Comparison of ENCODE assay signal across 1 cellular context in the genomic region with DNA sequence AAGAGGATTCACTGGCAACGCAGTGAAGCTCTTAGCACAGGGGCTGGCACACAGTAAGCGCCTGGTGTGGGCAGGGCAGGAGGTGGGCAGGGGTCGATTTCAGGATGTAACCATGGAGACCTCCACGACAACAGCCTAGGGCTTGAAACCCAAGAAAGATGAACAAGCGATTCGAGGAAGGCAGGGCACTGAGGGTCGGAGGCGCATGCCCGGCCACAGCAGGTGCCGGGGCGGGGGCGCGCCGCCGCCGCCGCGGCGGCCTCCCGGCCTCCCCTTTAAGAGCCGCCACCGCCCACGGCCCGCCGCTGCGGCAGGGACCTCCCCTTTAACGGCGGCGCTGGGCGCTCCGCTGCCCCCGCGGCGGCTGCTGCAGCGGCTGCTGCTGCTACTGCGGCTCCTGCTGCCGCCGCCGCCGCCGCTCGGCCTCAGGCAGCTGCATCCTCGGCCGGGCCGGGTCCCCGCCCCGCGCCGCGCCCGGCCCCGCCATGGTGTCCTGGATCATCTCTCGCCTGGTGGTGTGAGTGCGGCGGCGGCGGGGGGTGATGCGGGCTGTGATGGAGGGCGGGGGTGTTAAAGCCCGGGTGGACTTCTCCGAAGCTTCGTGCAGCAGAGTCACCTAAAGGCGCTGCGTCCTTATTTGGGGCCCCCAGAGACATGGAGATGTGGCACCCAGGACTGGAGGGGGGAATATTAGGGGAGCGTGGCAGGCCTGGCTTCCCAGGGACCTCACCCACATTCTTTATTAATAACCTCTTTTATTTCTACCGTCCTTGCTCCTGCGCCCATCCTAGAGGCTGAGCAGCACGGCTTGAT.
TF ChIP-seq lines count a peak whose summit lies in the region.

A gene with protein sequence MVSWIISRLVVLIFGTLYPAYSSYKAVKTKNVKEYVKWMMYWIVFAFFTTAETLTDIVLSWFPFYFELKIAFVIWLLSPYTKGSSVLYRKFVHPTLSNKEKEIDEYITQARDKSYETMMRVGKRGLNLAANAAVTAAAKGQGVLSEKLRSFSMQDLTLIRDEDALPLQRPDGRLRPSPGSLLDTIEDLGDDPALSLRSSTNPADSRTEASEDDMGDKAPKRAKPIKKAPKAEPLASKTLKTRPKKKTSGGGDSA (plus strand): TSS at position 334 of the 813 bp plus-strand sequence. CDS start 152 bp downstream, at position 486.

TF ChIP-seq in K562, 482 proteins besides CTCF, POLR2A, EP300 and RAD21 (continues in another document):
- TF ChIP-seq, protein P1, sequence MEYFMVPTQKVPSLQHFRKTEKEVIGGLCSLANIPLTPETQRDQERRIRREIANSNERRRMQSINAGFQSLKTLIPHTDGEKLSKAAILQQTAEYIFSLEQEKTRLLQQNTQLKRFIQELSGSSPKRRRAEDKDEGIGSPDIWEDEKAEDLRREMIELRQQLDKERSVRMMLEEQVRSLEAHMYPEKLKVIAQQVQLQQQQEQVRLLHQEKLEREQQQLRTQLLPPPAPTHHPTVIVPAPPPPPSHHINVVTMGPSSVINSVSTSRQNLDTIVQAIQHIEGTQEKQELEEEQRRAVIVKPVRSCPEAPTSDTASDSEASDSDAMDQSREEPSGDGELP (CRISPR knock-in tag; IDR thresholded peaks at IDR 0.05; ENCODE audit: borderline replicate concordance), result no peak
- TF ChIP-seq SAFB (IDR thresholded peaks at IDR 0.05; ENCODE audit: borderline replicate concordance, low read depth, low read length) (no peak), ZBTB7A (IDR thresholded peaks at IDR 0.05; ENCODE audit: borderline replicate concordance, control insufficient read depth, low read depth, low read length) (peak; percentile 51; the same call in 1 of the 2 replicates), NCOA4 (IDR thresholded peaks at IDR 0.05; ENCODE audit: partially characterized antibody) (no peak), KAT2B (IDR thresholded peaks at IDR 0.05; ENCODE audit: low read depth, low read length) (no peak), PRPF4 (IDR thresholded peaks at IDR 0.05; ENCODE audit: insufficient read depth, low read depth, low read length, poor library complexity, severe bottlenecking) (no peak), RBM39 (optimal IDR thresholded peaks at IDR 0.05; ENCODE audit: low read depth, low read length) (no peak), NR2C1 (IDR thresholded peaks at IDR 0.05) (no peak), NR2C1 (tag; IDR thresholded peaks at IDR 0.05) (no peak), ZNF217 (CRISPR knock-in tag; IDR thresholded peaks at IDR 0.05) (no peak)
- TF ChIP-seq, protein P2, sequence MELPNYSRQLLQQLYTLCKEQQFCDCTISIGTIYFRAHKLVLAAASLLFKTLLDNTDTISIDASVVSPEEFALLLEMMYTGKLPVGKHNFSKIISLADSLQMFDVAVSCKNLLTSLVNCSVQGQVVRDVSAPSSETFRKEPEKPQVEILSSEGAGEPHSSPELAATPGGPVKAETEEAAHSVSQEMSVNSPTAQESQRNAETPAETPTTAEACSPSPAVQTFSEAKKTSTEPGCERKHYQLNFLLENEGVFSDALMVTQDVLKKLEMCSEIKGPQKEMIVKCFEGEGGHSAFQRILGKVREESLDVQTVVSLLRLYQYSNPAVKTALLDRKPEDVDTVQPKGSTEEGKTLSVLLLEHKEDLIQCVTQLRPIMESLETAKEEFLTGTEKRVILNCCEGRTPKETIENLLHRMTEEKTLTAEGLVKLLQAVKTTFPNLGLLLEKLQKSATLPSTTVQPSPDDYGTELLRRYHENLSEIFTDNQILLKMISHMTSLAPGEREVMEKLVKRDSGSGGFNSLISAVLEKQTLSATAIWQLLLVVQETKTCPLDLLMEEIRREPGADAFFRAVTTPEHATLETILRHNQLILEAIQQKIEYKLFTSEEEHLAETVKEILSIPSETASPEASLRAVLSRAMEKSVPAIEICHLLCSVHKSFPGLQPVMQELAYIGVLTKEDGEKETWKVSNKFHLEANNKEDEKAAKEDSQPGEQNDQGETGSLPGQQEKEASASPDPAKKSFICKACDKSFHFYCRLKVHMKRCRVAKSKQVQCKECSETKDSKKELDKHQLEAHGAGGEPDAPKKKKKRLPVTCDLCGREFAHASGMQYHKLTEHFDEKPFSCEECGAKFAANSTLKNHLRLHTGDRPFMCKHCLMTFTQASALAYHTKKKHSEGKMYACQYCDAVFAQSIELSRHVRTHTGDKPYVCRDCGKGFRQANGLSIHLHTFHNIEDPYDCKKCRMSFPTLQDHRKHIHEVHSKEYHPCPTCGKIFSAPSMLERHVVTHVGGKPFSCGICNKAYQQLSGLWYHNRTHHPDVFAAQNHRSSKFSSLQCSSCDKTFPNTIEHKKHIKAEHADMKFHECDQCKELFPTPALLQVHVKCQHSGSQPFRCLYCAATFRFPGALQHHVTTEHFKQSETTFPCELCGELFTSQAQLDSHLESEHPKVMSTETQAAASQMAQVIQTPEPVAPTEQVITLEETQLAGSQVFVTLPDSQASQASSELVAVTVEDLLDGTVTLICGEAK (IDR thresholded peaks at IDR 0.05), result no peak
- TF ChIP-seq, protein P2 (CRISPR knock-in tag; IDR thresholded peaks at IDR 0.05), result no peak
- TF ChIP-seq, protein P3, sequence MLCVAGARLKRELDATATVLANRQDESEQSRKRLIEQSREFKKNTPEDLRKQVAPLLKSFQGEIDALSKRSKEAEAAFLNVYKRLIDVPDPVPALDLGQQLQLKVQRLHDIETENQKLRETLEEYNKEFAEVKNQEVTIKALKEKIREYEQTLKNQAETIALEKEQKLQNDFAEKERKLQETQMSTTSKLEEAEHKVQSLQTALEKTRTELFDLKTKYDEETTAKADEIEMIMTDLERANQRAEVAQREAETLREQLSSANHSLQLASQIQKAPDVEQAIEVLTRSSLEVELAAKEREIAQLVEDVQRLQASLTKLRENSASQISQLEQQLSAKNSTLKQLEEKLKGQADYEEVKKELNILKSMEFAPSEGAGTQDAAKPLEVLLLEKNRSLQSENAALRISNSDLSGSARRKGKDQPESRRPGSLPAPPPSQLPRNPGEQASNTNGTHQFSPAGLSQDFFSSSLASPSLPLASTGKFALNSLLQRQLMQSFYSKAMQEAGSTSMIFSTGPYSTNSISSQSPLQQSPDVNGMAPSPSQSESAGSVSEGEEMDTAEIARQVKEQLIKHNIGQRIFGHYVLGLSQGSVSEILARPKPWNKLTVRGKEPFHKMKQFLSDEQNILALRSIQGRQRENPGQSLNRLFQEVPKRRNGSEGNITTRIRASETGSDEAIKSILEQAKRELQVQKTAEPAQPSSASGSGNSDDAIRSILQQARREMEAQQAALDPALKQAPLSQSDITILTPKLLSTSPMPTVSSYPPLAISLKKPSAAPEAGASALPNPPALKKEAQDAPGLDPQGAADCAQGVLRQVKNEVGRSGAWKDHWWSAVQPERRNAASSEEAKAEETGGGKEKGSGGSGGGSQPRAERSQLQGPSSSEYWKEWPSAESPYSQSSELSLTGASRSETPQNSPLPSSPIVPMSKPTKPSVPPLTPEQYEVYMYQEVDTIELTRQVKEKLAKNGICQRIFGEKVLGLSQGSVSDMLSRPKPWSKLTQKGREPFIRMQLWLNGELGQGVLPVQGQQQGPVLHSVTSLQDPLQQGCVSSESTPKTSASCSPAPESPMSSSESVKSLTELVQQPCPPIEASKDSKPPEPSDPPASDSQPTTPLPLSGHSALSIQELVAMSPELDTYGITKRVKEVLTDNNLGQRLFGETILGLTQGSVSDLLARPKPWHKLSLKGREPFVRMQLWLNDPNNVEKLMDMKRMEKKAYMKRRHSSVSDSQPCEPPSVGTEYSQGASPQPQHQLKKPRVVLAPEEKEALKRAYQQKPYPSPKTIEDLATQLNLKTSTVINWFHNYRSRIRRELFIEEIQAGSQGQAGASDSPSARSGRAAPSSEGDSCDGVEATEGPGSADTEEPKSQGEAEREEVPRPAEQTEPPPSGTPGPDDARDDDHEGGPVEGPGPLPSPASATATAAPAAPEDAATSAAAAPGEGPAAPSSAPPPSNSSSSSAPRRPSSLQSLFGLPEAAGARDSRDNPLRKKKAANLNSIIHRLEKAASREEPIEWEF (CRISPR knock-in tag; IDR thresholded peaks at IDR 0.05), result no peak
- TF ChIP-seq, protein P4, sequence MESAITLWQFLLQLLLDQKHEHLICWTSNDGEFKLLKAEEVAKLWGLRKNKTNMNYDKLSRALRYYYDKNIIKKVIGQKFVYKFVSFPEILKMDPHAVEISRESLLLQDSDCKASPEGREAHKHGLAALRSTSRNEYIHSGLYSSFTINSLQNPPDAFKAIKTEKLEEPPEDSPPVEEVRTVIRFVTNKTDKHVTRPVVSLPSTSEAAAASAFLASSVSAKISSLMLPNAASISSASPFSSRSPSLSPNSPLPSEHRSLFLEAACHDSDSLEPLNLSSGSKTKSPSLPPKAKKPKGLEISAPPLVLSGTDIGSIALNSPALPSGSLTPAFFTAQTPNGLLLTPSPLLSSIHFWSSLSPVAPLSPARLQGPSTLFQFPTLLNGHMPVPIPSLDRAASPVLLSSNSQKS (CRISPR knock-in tag; IDR thresholded peaks at IDR 0.05), result no peak
- TF ChIP-seq, protein P5, sequence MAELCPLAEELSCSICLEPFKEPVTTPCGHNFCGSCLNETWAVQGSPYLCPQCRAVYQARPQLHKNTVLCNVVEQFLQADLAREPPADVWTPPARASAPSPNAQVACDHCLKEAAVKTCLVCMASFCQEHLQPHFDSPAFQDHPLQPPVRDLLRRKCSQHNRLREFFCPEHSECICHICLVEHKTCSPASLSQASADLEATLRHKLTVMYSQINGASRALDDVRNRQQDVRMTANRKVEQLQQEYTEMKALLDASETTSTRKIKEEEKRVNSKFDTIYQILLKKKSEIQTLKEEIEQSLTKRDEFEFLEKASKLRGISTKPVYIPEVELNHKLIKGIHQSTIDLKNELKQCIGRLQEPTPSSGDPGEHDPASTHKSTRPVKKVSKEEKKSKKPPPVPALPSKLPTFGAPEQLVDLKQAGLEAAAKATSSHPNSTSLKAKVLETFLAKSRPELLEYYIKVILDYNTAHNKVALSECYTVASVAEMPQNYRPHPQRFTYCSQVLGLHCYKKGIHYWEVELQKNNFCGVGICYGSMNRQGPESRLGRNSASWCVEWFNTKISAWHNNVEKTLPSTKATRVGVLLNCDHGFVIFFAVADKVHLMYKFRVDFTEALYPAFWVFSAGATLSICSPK (IDR thresholded peaks at IDR 0.05; ENCODE audit: borderline replicate concordance), result no peak
- TF ChIP-seq, protein P6, sequence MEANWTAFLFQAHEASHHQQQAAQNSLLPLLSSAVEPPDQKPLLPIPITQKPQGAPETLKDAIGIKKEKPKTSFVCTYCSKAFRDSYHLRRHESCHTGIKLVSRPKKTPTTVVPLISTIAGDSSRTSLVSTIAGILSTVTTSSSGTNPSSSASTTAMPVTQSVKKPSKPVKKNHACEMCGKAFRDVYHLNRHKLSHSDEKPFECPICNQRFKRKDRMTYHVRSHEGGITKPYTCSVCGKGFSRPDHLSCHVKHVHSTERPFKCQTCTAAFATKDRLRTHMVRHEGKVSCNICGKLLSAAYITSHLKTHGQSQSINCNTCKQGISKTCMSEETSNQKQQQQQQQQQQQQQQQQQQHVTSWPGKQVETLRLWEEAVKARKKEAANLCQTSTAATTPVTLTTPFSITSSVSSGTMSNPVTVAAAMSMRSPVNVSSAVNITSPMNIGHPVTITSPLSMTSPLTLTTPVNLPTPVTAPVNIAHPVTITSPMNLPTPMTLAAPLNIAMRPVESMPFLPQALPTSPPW (CRISPR knock-in tag; IDR thresholded peaks at IDR 0.05), result peak; percentile 75
- TF ChIP-seq, protein P7, sequence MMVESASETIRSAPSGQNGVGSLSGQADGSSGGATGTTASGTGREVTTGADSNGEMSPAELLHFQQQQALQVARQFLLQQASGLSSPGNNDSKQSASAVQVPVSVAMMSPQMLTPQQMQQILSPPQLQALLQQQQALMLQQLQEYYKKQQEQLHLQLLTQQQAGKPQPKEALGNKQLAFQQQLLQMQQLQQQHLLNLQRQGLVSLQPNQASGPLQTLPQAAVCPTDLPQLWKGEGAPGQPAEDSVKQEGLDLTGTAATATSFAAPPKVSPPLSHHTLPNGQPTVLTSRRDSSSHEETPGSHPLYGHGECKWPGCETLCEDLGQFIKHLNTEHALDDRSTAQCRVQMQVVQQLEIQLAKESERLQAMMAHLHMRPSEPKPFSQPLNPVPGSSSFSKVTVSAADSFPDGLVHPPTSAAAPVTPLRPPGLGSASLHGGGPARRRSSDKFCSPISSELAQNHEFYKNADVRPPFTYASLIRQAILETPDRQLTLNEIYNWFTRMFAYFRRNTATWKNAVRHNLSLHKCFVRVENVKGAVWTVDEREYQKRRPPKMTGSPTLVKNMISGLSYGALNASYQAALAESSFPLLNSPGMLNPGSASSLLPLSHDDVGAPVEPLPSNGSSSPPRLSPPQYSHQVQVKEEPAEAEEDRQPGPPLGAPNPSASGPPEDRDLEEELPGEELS (CRISPR knock-in tag; IDR thresholded peaks at IDR 0.05; ENCODE audit: borderline replicate concordance), result no peak
- TF ChIP-seq, protein P8, sequence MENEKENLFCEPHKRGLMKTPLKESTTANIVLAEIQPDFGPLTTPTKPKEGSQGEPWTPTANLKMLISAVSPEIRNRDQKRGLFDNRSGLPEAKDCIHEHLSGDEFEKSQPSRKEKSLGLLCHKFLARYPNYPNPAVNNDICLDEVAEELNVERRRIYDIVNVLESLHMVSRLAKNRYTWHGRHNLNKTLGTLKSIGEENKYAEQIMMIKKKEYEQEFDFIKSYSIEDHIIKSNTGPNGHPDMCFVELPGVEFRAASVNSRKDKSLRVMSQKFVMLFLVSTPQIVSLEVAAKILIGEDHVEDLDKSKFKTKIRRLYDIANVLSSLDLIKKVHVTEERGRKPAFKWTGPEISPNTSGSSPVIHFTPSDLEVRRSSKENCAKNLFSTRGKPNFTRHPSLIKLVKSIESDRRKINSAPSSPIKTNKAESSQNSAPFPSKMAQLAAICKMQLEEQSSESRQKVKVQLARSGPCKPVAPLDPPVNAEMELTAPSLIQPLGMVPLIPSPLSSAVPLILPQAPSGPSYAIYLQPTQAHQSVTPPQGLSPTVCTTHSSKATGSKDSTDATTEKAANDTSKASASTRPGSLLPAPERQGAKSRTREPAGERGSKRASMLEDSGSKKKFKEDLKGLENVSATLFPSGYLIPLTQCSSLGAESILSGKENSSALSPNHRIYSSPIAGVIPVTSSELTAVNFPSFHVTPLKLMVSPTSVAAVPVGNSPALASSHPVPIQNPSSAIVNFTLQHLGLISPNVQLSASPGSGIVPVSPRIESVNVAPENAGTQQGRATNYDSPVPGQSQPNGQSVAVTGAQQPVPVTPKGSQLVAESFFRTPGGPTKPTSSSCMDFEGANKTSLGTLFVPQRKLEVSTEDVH (IDR thresholded peaks at IDR 0.05; ENCODE audit: low read depth, partially characterized antibody), result no peak
